ENCODE assay signal across 16 cellular contexts in genomic region chr2:102290594-102290993, GRCh38. TPM values are rescaled to one million over a fixed set of nuclear protein-coding genes. Genes with fewer than 3 reads are reported as not detected.
"Had no signal": no experiment of that assay in that cellular context is flagged by ENCODE, and none has a peak within 500 bp of the region (broad histone marks: within the 10 kb centered on the region; RNA-seq: fewer than 3 reads in every experiment).

No MANE protein-coding gene starts in this region.

- DNase-seq: cortex of kidney; effector memory CD4-positive, alpha-beta T cell; esophagus squamous epithelium; foreskin fibroblast; mesenchymal stem cell; midbrain; nephron progenitor cell; stimulated activated CD4-positive, alpha-beta T cell treated with anti-CD3 and anti-CD28 coated beads, Interleukin-2, amount 100 ng/mL, for 24 hours; stimulated activated CD4-positive, alpha-beta T cell treated with anti-CD3 and anti-CD28 coated beads, Interleukin-4, amount 100 ng/mL, for 4 hours; stimulated activated naive B cell treated with anti-CD40 and anti-IgM and Interleukin-4, amounts not matched to agents 10 μg/mL and 1 μg/mL and 100 μg/mL, for 72 hours; stimulated activated naive CD8-positive, alpha-beta T cell treated with anti-CD3 and anti-CD28 coated beads, Interleukin-15, amount 100 ng/mL, for 72 hours; upper lobe of right lung had no signal

- H3K4me1 Mint-ChIP-seq: nephron progenitor cell had no signal

- H3K9me3 Mint-ChIP-seq: nephron progenitor cell; stimulated activated naive B cell treated with anti-CD40 and anti-IgM and Interleukin-4, amounts not matched to agents 10 μg/mL and 1 μg/mL and 100 μg/mL, for 72 hours had no signal

- H3K36me3 Mint-ChIP-seq: stimulated activated naive B cell treated with anti-CD40 and anti-IgM and Interleukin-4, amounts not matched to agents 10 μg/mL and 1 μg/mL and 100 μg/mL, for 72 hours had no signal

- ATAC-seq: left colon; left ventricle myocardium superior; sciatic nerve; stimulated activated naive B cell treated with anti-CD40 and anti-IgM and Interleukin-4, amounts not matched to agents 10 μg/mL and 1 μg/mL and 100 μg/mL, for 72 hours; stimulated activated naive CD8-positive, alpha-beta T cell treated with anti-CD3 and anti-CD28 coated beads, Interleukin-15, amount 100 ng/mL, for 72 hours had no signal

- H3K4me3 Mint-ChIP-seq: nephron progenitor cell; stimulated activated naive B cell treated with anti-CD40 and anti-IgM and Interleukin-4, amounts not matched to agents 10 μg/mL and 1 μg/mL and 100 μg/mL, for 72 hours; stimulated activated naive CD8-positive, alpha-beta T cell treated with anti-CD3 and anti-CD28 coated beads, Interleukin-15, amount 100 ng/mL, for 72 hours had no signal

- H3K27ac Mint-ChIP-seq: nephron progenitor cell; stimulated activated naive B cell treated with anti-CD40 and anti-IgM and Interleukin-4, amounts not matched to agents 10 μg/mL and 1 μg/mL and 100 μg/mL, for 72 hours had no signal

RNA-seq across cellular contexts. Expression of gene IL1RL1, which starts 20.8 kb away (rescaled TPM):
- total RNA-seq: chondrocyte had no signal
